Comparison of ENCODE assay signal across 18 cellular contexts in the genomic region with DNA sequence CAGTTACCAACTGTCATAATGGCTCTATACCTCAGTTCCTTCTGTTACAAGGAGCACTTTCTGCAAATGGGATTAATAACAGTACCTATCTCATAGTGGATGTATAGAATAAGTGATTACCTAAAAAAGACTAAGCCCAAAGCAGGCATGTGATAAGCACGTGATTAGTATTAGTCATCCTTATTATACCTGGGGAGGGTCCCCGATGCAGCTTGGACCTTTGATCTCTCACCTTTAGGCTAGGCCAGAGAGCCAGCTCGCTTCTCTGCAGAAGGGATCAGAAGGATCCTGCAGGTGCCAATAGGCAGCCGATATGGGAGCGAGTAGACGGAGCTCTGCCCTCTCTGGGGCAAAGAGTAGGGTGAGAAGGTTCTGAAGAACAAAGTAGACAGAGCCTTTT. TPM values are rescaled to one million over a fixed set of nuclear protein-coding genes. Genes with fewer than 3 reads are reported as not detected.
A peak's percentile ranks its signal among the peaks of the same experiment; 100 is the strongest.
DNase-seq lines count a peak whose midpoint lies in the region; ATAC-seq, FAIRE-seq and TF ChIP-seq lines count a peak whose summit lies in the region.
"Had no signal": no experiment of that assay in that cellular context is flagged by ENCODE, and none has a peak within 500 bp of the region (broad histone marks: within the 10 kb centered on the region; RNA-seq: fewer than 3 reads in every experiment).

No MANE protein-coding gene starts in this region.

- POLR2A ChIA-PET in H1 (lab: Charles Lee; ENCODE audit: partially characterized antibody), result interaction anchor here (0.6 to 7.7 kb wide), 8 partner anchors 11 to 326 kb away, joined by 3 to 57 read pairs (median 4); a partner anchor contains a TSS
- POLR2A ChIA-PET in A673 (lab: Charles Lee; ENCODE audit: low non-redundant PET), result no interaction called here

- H4K20me1 ChIP-seq in OCI-LY3 (ENCODE audit: insufficient read depth, low read length), result peaks cover 50% of the 10 kb centered on the region
- no peaks in the 10 kb centered on the region for H4K20me1 ChIP-seq in H1 (replicated peaks in 1 of 2; ENCODE audit: control insufficient read depth in 1 of 2, insufficient read depth in 2 of 2, low read length in 2 of 2)

- no peak overlapping the region for H3K23ac ChIP-seq in H1 (ENCODE audit: insufficient read length)

- H3K4me3 ChIP-seq in OCI-LY3 (ENCODE audit: low read length), result no peak overlapping the region; the same call in 1 of the 2 replicates
- no peak overlapping the region for H3K4me3 ChIP-seq in H1 (ENCODE audit: extremely low read depth in 1 of 4, insufficient read depth in 2 of 4, low read depth in 3 of 4, low read length in 4 of 4)
- H3K4me3 ChIP-seq in stomach, result no peak overlapping the region
- H3K4me3 ChIP-seq in A673 (ENCODE audit: low read depth, low read length, poor library complexity, severe bottlenecking), result no peak overlapping the region
- H3K4me3 ChIP-seq: neural progenitor cell, tibial nerve had no signal

- no peak overlapping the region for H3K56ac ChIP-seq in H1 (replicated peaks; ENCODE audit: insufficient read length, low read depth, low read length)

- intact Hi-C loops in stomach (cut with DNase I; ENCODE audit: low total_unique reads) (loop anchor here (5.0 to 10.0 kb wide), 3 partner anchors 43 to 115 kb away; a partner anchor contains a TSS), A673 (cut with micrococcal nuclease; ENCODE audit: unreplicated experiment) (loop anchor here (5.0 kb wide), 2 partner anchors 62 to 208 kb away; a partner anchor contains a TSS)

- DNase-seq in activated naive CD8-positive, alpha-beta T cell treated with anti-CD3 and anti-CD28 coated beads for 36 hours, result no peak
- DNase-seq in H1 (ENCODE audit: low read depth in 1 of 2, low spot score in 2 of 2) (no peak), stomach (no peak), A673 (ENCODE audit: low spot score) (no peak)
- DNase-seq: brain microvascular endothelial cell; DMS153; GOT3; NCI-H1930; NCI-H524 treated with DMSO at 0.1 percent for 48 hours; retina; stimulated activated CD4-positive, alpha-beta T cell treated with anti-CD3 and anti-CD28 coated beads, Interleukin-1b, Interleukin-23, amount 100 ng/mL, for 48 hours had no signal

- H3K27ac ChIP-seq in OCI-LY3 (ENCODE audit: low read length) (peak overlapping the region; percentile 21; the same call in 1 of the 2 replicates), H1 (ENCODE audit: low read depth, low read length) (peak overlapping the region; percentile 17; the same call in 1 of the 2 replicates), stomach (peak overlapping the region; percentile 68 to 99 (median 97)), A673 (ENCODE audit: low read depth, low read length, poor library complexity, severe bottlenecking) (no peak overlapping the region)
- H3K27ac ChIP-seq: brain microvascular endothelial cell had no signal

- H3K18ac ChIP-seq in H1 (ENCODE audit: extremely low read depth, low read length), result peak overlapping the region; percentile 11; the same call in 1 of the 2 replicates

- H4K5ac ChIP-seq in H1 (ENCODE audit: insufficient read length, low read depth, low read length), result no peak overlapping the region

- H3K36me3 ChIP-seq in OCI-LY3 (replicated peaks; ENCODE audit: low read depth, low read length) (peaks cover 3% of the 10 kb centered on the region), H1 (ENCODE audit: control insufficient read depth in 2 of 4, insufficient read depth in 4 of 4, low read length in 3 of 4) (no peaks in the 10 kb centered on the region), stomach (peaks cover 0 to 7% (median 2%) of the 10 kb centered on the region in 4 donors), A673 (ENCODE audit: insufficient read depth, low read length, poor library complexity, severe bottlenecking) (no peaks in the 10 kb centered on the region)
- H3K36me3 ChIP-seq: brain microvascular endothelial cell, neural progenitor cell had no signal

- peaks cover 65% of the 10 kb centered on the region for H3K4me1 Mint-ChIP-seq in activated naive CD8-positive, alpha-beta T cell (ENCODE audit: low read depth)
- peaks cover 63% of the 10 kb centered on the region for H3K4me1 Mint-ChIP-seq in activated naive CD8-positive, alpha-beta T cell treated with anti-CD3 and anti-CD28 coated beads for 36 hours

- H2BK20ac ChIP-seq in H1 (ENCODE audit: low read length), result 0 out of 2 replicates have a peak overlapping the region, but pooled peaks have one; percentile 40

- no peak overlapping the region for H4K8ac ChIP-seq in H1 (ENCODE audit: extremely low read depth, insufficient read depth, low read length)

- TF ChIP-seq EP300 in H1 (IDR thresholded peaks at IDR 0.05; ENCODE audit: borderline replicate concordance in 1 of 2, low read depth in 2 of 2, low read length in 2 of 2) (no peak), stomach (IDR thresholded peaks at IDR 0.05) (no peak)

- H3K4me3 Mint-ChIP-seq in activated naive CD8-positive, alpha-beta T cell, result peak overlapping the region; percentile 23
- H3K4me3 Mint-ChIP-seq in activated naive CD8-positive, alpha-beta T cell treated with anti-CD3 and anti-CD28 coated beads for 36 hours, result no peak overlapping the region

- H2BK5ac ChIP-seq in H1 (ENCODE audit: low read depth, low read length), result no peak overlapping the region; the same call in 1 of the 2 replicates

- no peaks in the 10 kb centered on the region for H3K9me3 ChIP-seq in OCI-LY3 (ENCODE audit: insufficient read depth, low read length)
- H3K9me3 ChIP-seq in H1 (ENCODE audit: insufficient read depth in 2 of 2, low read depth in 1 of 2, low read length in 1 of 2), result no peaks in the 10 kb centered on the region
- no peaks in the 10 kb centered on the region for H3K9me3 ChIP-seq in stomach
- H3K9me3 ChIP-seq in A673 (ENCODE audit: low read depth, low read length, poor library complexity, severe bottlenecking), result no peaks in the 10 kb centered on the region
- H3K9me3 ChIP-seq: tibial nerve had no signal

- H3K4ac ChIP-seq in H1 (replicated peaks; ENCODE audit: insufficient read length, low read depth, low read length), result no peak overlapping the region

- H3K36me3 Mint-ChIP-seq in activated naive CD8-positive, alpha-beta T cell, result no peaks in the 10 kb centered on the region
- peaks cover 9% of the 10 kb centered on the region for H3K36me3 Mint-ChIP-seq in activated naive CD8-positive, alpha-beta T cell treated with anti-CD3 and anti-CD28 coated beads for 36 hours
- H3K36me3 Mint-ChIP-seq: neural progenitor cell had no signal

- WGBS in H1 (ENCODE audit: extremely low coverage in 1 of 2, insufficient coverage in 1 of 2, insufficient read length in 1 of 2, insufficient replicate concordance in 2 of 2, low coverage in 1 of 2, low lambda C conversion rate in 2 of 2, missing lambda C conversion rate in 1 of 2), 2 experiments, result 83% methylated on average over 6 of the region's 6 CpGs; no CpG with 5 or more reads in 1 of the 2 experiments
- 58 to 77% (median 69%) methylated on average over 6 of the region's 6 CpGs for WGBS in stomach, 5 donors

- H3K4me2 ChIP-seq in OCI-LY3 (ENCODE audit: low read length) (peak overlapping the region; percentile 73), H1 (ENCODE audit: insufficient read depth in 1 of 2, low read depth in 2 of 2, low read length in 2 of 2) (no peak overlapping the region; a peak in 1 of 4 replicates)

- peaks cover 18% of the 10 kb centered on the region for H3K4me1 ChIP-seq in OCI-LY3 (ENCODE audit: low read length)
- H3K4me1 ChIP-seq in H1 (replicated peaks in 1 of 4; ENCODE audit: control insufficient read depth in 3 of 4, insufficient read depth in 4 of 4, low read length in 3 of 4), result peaks cover 19 to 33% (median 29%) of the 10 kb centered on the region in 4 experiments
- H3K4me1 ChIP-seq in stomach, result peaks cover 66 to 77% (median 73%) of the 10 kb centered on the region in 4 donors
- peaks cover 8% of the 10 kb centered on the region for H3K4me1 ChIP-seq in A673 (ENCODE audit: insufficient read depth, low read length, poor library complexity, severe bottlenecking)

- peaks cover 31% of the 10 kb centered on the region for H3K79me1 ChIP-seq in H1 (ENCODE audit: low read depth, low read length)

- no peaks in the 10 kb centered on the region for H3K27me3 ChIP-seq in OCI-LY3 (ENCODE audit: low read depth, low read length)
- H3K27me3 ChIP-seq in H1 (replicated peaks in 1 of 4; ENCODE audit: control insufficient read depth in 3 of 4, extremely low read depth in 1 of 4, insufficient read depth in 3 of 4, low read length in 3 of 4), result no peaks in the 10 kb centered on the region
- H3K27me3 ChIP-seq in stomach, result no peaks in the 10 kb centered on the region
- H3K27me3 ChIP-seq in A673 (replicated peaks; ENCODE audit: insufficient read depth, low read depth, low read length, poor library complexity), result no peaks in the 10 kb centered on the region
- H3K27me3 ChIP-seq: brain microvascular endothelial cell, tibial nerve had no signal

- no peaks in the 10 kb centered on the region for H3K27me3 Mint-ChIP-seq in activated naive CD8-positive, alpha-beta T cell
- no peaks in the 10 kb centered on the region for H3K27me3 Mint-ChIP-seq in activated naive CD8-positive, alpha-beta T cell treated with anti-CD3 and anti-CD28 coated beads for 36 hours

- BruUV-seq in A673 (replicated peaks; lab: Mats Ljungman, UMichigan), result no TSS peak

- CTCF ChIA-PET in H1 (lab: Charles Lee; ENCODE audit: partially characterized antibody), result interaction anchor here (0.6 to 10.9 kb wide), 11 partner anchors 14 to 161 kb away, joined by 3 to 121 read pairs (median 4); a partner anchor contains a TSS
- CTCF ChIA-PET in A673 (lab: Charles Lee), result no interaction called here

- no peak overlapping the region for H2AK5ac ChIP-seq in H1 (ENCODE audit: low read depth, low read length)

- H3K23me2 ChIP-seq in H1 (ENCODE audit: low read depth, low read length), result peaks cover 11% of the 10 kb centered on the region; the same call in 1 of the 2 replicates

- no peak overlapping the region for H2AFZ ChIP-seq in OCI-LY3 (ENCODE audit: low read depth, low read length)
- H2AFZ ChIP-seq in H1 (ENCODE audit: low read length), result no peak overlapping the region

- H2BK120ac ChIP-seq in H1 (replicated peaks; ENCODE audit: low read depth, low read length), result no peak overlapping the region

- peaks cover 96% of the 10 kb centered on the region for H3K79me2 ChIP-seq in OCI-LY3 (ENCODE audit: low read length)
- peaks cover 27 to 69% of the 10 kb centered on the region in 2 experiments for H3K79me2 ChIP-seq in H1 (ENCODE audit: control insufficient read depth in 1 of 2, insufficient read depth in 2 of 2, low read length in 2 of 2)

- no peak for TF ChIP-seq POLR2A in H1 (IDR thresholded peaks at IDR 0.05; ENCODE audit: control extremely low read depth in 1 of 2, low read depth in 2 of 2, low read length in 2 of 2)
- no peak for TF ChIP-seq POLR2A in stomach (IDR thresholded peaks at IDR 0.05)

- peak overlapping the region; percentile 13; the same call in 1 of the 2 replicates for H2BK15ac ChIP-seq in H1 (ENCODE audit: low read length)

- ATAC-seq in HG03135 (IDR thresholded peaks at IDR 0.05; ENCODE audit: unreplicated experiment), result no peak
- no peak for ATAC-seq in HG03139 (IDR thresholded peaks at IDR 0.05; ENCODE audit: unreplicated experiment)

- 0 out of 2 replicates have a peak overlapping the region, but pooled peaks have one; percentile 10 for H2BK12ac ChIP-seq in H1 (ENCODE audit: low read depth, low read length)

- H3K14ac ChIP-seq in H1 (ENCODE audit: insufficient read length), result no peak overlapping the region

- FAIRE-seq in H1 (lab: Jason Lieb, UNC), result no peak

- no peak overlapping the region for H4K91ac ChIP-seq in H1 (replicated peaks; ENCODE audit: insufficient read length, low read length)

- H3K27ac Mint-ChIP-seq in activated naive CD8-positive, alpha-beta T cell, result peak overlapping the region; percentile 86
- no peak overlapping the region for H3K27ac Mint-ChIP-seq in activated naive CD8-positive, alpha-beta T cell treated with anti-CD3 and anti-CD28 coated beads for 36 hours
- H3K27ac Mint-ChIP-seq: neural progenitor cell had no signal

- TF ChIP-seq RAD21 in H1 (IDR thresholded peaks at IDR 0.05 in 1 of 2, conservative IDR thresholded peaks at IDR 0.05 in 1 of 2; ENCODE audit: low read depth in 2 of 2, low read length in 2 of 2), result no peak

- no peaks in the 10 kb centered on the region for H3K9me3 Mint-ChIP-seq in activated naive CD8-positive, alpha-beta T cell (ENCODE audit: low read depth)
- no peaks in the 10 kb centered on the region for H3K9me3 Mint-ChIP-seq in activated naive CD8-positive, alpha-beta T cell treated with anti-CD3 and anti-CD28 coated beads for 36 hours
- H3K9me3 Mint-ChIP-seq: neural progenitor cell; T-helper 1 cell treated with Interleukin-12 subunit alpha and Interleukin-12 subunit beta and Interleukin-4 antibody, amounts not matched to agents 30 μg/mL and 1 μg/mL, for 36 hours had no signal

- TF ChIP-seq CTCF in OCI-LY3 (IDR thresholded peaks at IDR 0.05; ENCODE audit: low read depth, low read length) (no peak), H1 (IDR thresholded peaks at IDR 0.05; ENCODE audit: control extremely low read depth in 1 of 3, insufficient read depth in 1 of 3, low read depth in 1 of 3, low read length in 3 of 3) (no peak), stomach (IDR thresholded peaks at IDR 0.05) (no peak), A673 (conservative IDR thresholded peaks at IDR 0.05; ENCODE audit: low read depth, low read length) (no peak)

- H3K9ac ChIP-seq in OCI-LY3 (ENCODE audit: low read length) (no peak overlapping the region; the same call in 1 of the 2 replicates), H1 (replicated peaks in 1 of 4; ENCODE audit: extremely low read depth in 1 of 4, low read depth in 3 of 4, low read length in 3 of 4) (no peak overlapping the region)
- H3K9ac ChIP-seq: neural progenitor cell had no signal

RNA-seq across cellular contexts. Expression of a gene that starts 4.0 kb away (rescaled TPM):
- total RNA-seq in activated naive CD8-positive, alpha-beta T cell treated with anti-CD3 and anti-CD28 coated beads for 36 hours, result 10 to 100 TPM; 80.2 to 80.3 TPM
- 55.8 and 59.4 TPM in 2 replicates for total RNA-seq in H1 (2021; fragmentation: NEBNext Ultra II Directional; extraction: Animal tissue kit (Norgen Biotek cat#: 25700))
- polyA plus RNA-seq in H1 (2011; rRNA removed), result 19.2 and 21.9 TPM in 2 replicates
- polyA plus RNA-seq in H1 (2011; cell fraction: cytosol; rRNA removed), result 19.5 TPM
- 28.6 TPM for polyA plus RNA-seq in H1 (2011; cell fraction: nucleus; rRNA removed)
- polyA plus RNA-seq in H1 (2012, experiment 1 of 2), result 15.9 to 23.0 TPM (median 22.1 TPM) in 4 replicates
- polyA plus RNA-seq in H1 (2012, experiment 2 of 2), result 19.7 TPM
- polyA plus RNA-seq in H1 (2013, experiment 1 of 2), result 14.6 TPM
- polyA plus RNA-seq in H1 (2013, experiment 2 of 2), result 14.5 TPM
- 42.6 and 49.2 TPM in 2 replicates for polyA minus RNA-seq in H1 (2011; rRNA and poly(A)+ RNA removed)
- 24.7 TPM for polyA minus RNA-seq in H1 (2011; cell fraction: cytosol; rRNA and poly(A)+ RNA removed)
- polyA minus RNA-seq in H1 (2011; cell fraction: nucleus; rRNA and poly(A)+ RNA removed), result 26.6 TPM
- 100 to 1,000 TPM in 1 of 5 donors, 10 to 100 TPM in 4; 16.7 to 109 (median 47.3) TPM for total RNA-seq in stomach
- 10 to 100 TPM in 1 of 3 donors, 1 to 10 TPM in 2; 6.2 to 13.0 (median 6.6) TPM for polyA plus RNA-seq in stomach
- 15.8 and 18.4 TPM in 2 replicates for total RNA-seq in A673 (2021)
